In genomic region chr16:52469775-52470174, GRCh38 we compare ENCODE assay signal across 16 cellular contexts.
DNase-seq lines count a peak whose midpoint lies in the region; ATAC-seq, FAIRE-seq and TF ChIP-seq lines count a peak whose summit lies in the region.
"Had no signal": no experiment of that assay in that cellular context is flagged by ENCODE, and none has a peak within 500 bp of the region (broad histone marks: within the 10 kb centered on the region; RNA-seq: fewer than 3 reads in every experiment).

No MANE protein-coding gene starts in this region.

- TF ChIP-seq EP300 in HepG2 (IDR thresholded peaks at IDR 0.05; ENCODE audit: low read depth in 2 of 2, low read length in 2 of 2), result no peak
- no peak for TF ChIP-seq EP300 in HepG2 (CRISPR knock-in tag; IDR thresholded peaks at IDR 0.05; ENCODE audit: borderline replicate concordance)

- peaks cover 40% of the 10 kb centered on the region for H3K27me3 Mint-ChIP-seq in mesothelial cell of epicardium (ENCODE audit: low read depth)

- no peaks in the 10 kb centered on the region for H3K9me3 ChIP-seq in HepG2 (ENCODE audit: low read length)
- H3K9me3 ChIP-seq in right lobe of liver, result no peaks in the 10 kb centered on the region
- no peaks in the 10 kb centered on the region for H3K9me3 ChIP-seq in hepatocyte (ENCODE audit: low read depth)
- H3K9me3 ChIP-seq: breast epithelium, psoas muscle, thoracic aorta had no signal

- TF ChIP-seq RAD21 in HepG2 (CRISPR knock-in tag; IDR thresholded peaks at IDR 0.05), result no peak

- no peak overlapping the region for H3K4me3 ChIP-seq in HepG2 (replicated peaks in 1 of 3; ENCODE audit: insufficient read depth in 1 of 3, low read depth in 2 of 3, low read length in 3 of 3)
- no peak overlapping the region for H3K4me3 ChIP-seq in right lobe of liver
- no peak overlapping the region for H3K4me3 ChIP-seq in hepatocyte
- H3K4me3 ChIP-seq: breast epithelium, psoas muscle, SK-N-MC, thoracic aorta had no signal

- BruUV-seq in HepG2 (replicated peaks; lab: Mats Ljungman, UMichigan), result no TSS peak

- peaks cover 1% of the 10 kb centered on the region for H3K9me3 Mint-ChIP-seq in mesothelial cell of epicardium

- H3K9ac ChIP-seq in HepG2 (ENCODE audit: insufficient read depth, low read depth, low read length), result no peak overlapping the region

- DNase-seq in HepG2 (ENCODE audit: low spot score) (peak; percentile 38), right lobe of liver (no peak), NCI-H774 (lab: John Stamatoyannopoulos, UW) (peak; percentile 20), hepatocyte (ENCODE audit: low spot score) (peak; percentile 54), urothelium cell line (ENCODE audit: low spot score) (peak; percentile 51), T-helper 1 cell (no peak), mesothelial cell of epicardium (ENCODE audit: low spot score in 2 of 2, unreplicated experiment in 2 of 2) (no peak)
- DNase-seq: activated naive CD4-positive, alpha-beta T cell; foreskin melanocyte; immature natural killer cell; psoas muscle had no signal

- ATAC-seq in HepG2, result no peak
- ATAC-seq in right lobe of liver, result no peak
- no peak for ATAC-seq in GM19035 (IDR thresholded peaks at IDR 0.05; ENCODE audit: unreplicated experiment)
- ATAC-seq: psoas muscle had no signal

- H4K20me1 ChIP-seq in HepG2 (ENCODE audit: insufficient read depth, low read length), result peaks cover 5% of the 10 kb centered on the region; the same call in 1 of the 2 replicates
- no peaks in the 10 kb centered on the region for H4K20me1 ChIP-seq in hepatocyte (ENCODE audit: insufficient read depth, poor library complexity, severe bottlenecking)

- CTCF ChIA-PET in HepG2 (lab: Yijun Ruan, JAX; ENCODE audit: low intra/inter-chr PET ratio, low total read pairs), result no interaction called here

- intact Hi-C loops in HepG2 (cut with micrococcal nuclease; ENCODE audit: unreplicated experiment), result no loop called here
- intact Hi-C loops in right lobe of liver (cut with DNase I), result no loop called here

- H3K27me3 ChIP-seq in HepG2 (ENCODE audit: control insufficient read depth in 1 of 2, insufficient read depth in 2 of 2, low read length in 2 of 2) (no peaks in the 10 kb centered on the region), right lobe of liver (no peaks in the 10 kb centered on the region), hepatocyte (no peaks in the 10 kb centered on the region)
- H3K27me3 ChIP-seq: breast epithelium had no signal

- H3K4me3 Mint-ChIP-seq in mesothelial cell of epicardium, result no peak overlapping the region
- H3K4me3 Mint-ChIP-seq: immature natural killer cell had no signal

- POLR2A ChIA-PET in HepG2 (lab: Yijun Ruan, JAX), result interaction anchor here (0.9 to 1.4 kb wide), 3 partner anchors 11 to 23 kb away, joined by 3 to 4 read pairs (median 3); no protein-coding TSS in a partner anchor

- 92% methylated on average over 3 of the region's 3 CpGs for WGBS in HepG2 (ENCODE audit: low lambda C conversion rate)
- 93% methylated on average over 3 of the region's 3 CpGs for whole genome bisulfite sequencing in right lobe of liver (ENCODE audit: insufficient coverage, low coverage, low lambda C conversion rate, missing lambda C conversion rate)
- 35% methylated on average over 3 of the region's 3 CpGs for WGBS in hepatocyte (ENCODE audit: low lambda C conversion rate, missing lambda C conversion rate)

- H3K27ac ChIP-seq in HepG2 (ENCODE audit: extremely low read length, insufficient read depth, low read length) (no peak overlapping the region), right lobe of liver (no peak overlapping the region), hepatocyte (peak overlapping the region; percentile 35)
- H3K27ac ChIP-seq: breast epithelium, psoas muscle, SK-N-MC, thoracic aorta had no signal

- TF ChIP-seq CTCF in HepG2 (CRISPR knock-in tag; IDR thresholded peaks at IDR 0.05) (no peak), right lobe of liver (IDR thresholded peaks at IDR 0.05) (no peak), hepatocyte (IDR thresholded peaks at IDR 0.05; ENCODE audit: poor library complexity) (no peak), mesothelial cell of epicardium (IDR thresholded peaks at IDR 0.05; ENCODE audit: unreplicated experiment) (no peak)

- peaks cover 2% of the 10 kb centered on the region for H3K36me3 Mint-ChIP-seq in mesothelial cell of epicardium
- H3K36me3 Mint-ChIP-seq: immature natural killer cell had no signal

- H3K27ac Mint-ChIP-seq in mesothelial cell of epicardium, result no peak overlapping the region
- H3K27ac Mint-ChIP-seq: immature natural killer cell had no signal

- no peaks in the 10 kb centered on the region for H3K9me2 ChIP-seq in hepatocyte (replicated peaks; ENCODE audit: insufficient read depth)

- FAIRE-seq in HepG2 (lab: Jason Lieb, UNC), result no peak
- FAIRE-seq in urothelium cell line (lab: Jason Lieb, UNC), result no peak
- FAIRE-seq: D721Med had no signal

- peaks cover 15% of the 10 kb centered on the region for H3K4me1 Mint-ChIP-seq in mesothelial cell of epicardium
- H3K4me1 Mint-ChIP-seq: immature natural killer cell had no signal

- in situ Hi-C loops in HepG2 (cut with HindIII; ENCODE audit: extremely low pct_ligation_motif_present, low pct_unique_long_range_greater_than_20kb), result no loop called here

- H3K4me1 ChIP-seq in HepG2 (ENCODE audit: insufficient read depth, low read length) (0 out of 2 replicates have a peak, but pooled peaks cover 6% of the 10 kb centered on the region), right lobe of liver (no peaks in the 10 kb centered on the region), hepatocyte (ENCODE audit: insufficient read depth) (no peaks in the 10 kb centered on the region)
- H3K4me1 ChIP-seq: breast epithelium, psoas muscle had no signal

- H2AFZ ChIP-seq in HepG2 (ENCODE audit: low read length) (no peak overlapping the region), hepatocyte (no peak overlapping the region)

- TF ChIP-seq POLR2A in HepG2 (IDR thresholded peaks at IDR 0.05; ENCODE audit: insufficient read depth in 1 of 2, low read depth in 2 of 2, low read length in 2 of 2), result no peak
- no peak for TF ChIP-seq POLR2A in right lobe of liver (IDR thresholded peaks at IDR 0.05)

- peaks cover 52% of the 10 kb centered on the region for H3K79me2 ChIP-seq in HepG2 (ENCODE audit: insufficient read depth, low read length)
- peaks cover 18% of the 10 kb centered on the region for H3K79me2 ChIP-seq in hepatocyte

- peaks cover 4 to 26% of the 10 kb centered on the region in 2 experiments; a peak in 3 of 5 replicates for H3K36me3 ChIP-seq in HepG2 (replicated peaks in 1 of 2; ENCODE audit: control insufficient read depth in 1 of 2, insufficient read depth in 2 of 2, low read length in 2 of 2)
- H3K36me3 ChIP-seq in right lobe of liver, result no peaks in the 10 kb centered on the region
- no peaks in the 10 kb centered on the region for H3K36me3 ChIP-seq in hepatocyte (replicated peaks; ENCODE audit: insufficient read depth, low read depth)
- H3K36me3 ChIP-seq: breast epithelium, thoracic aorta had no signal

- H3K4me2 ChIP-seq in HepG2 (ENCODE audit: low read depth, low read length) (no peak overlapping the region), hepatocyte (no peak overlapping the region)

TF ChIP-seq in HepG2, 621 proteins besides CTCF, POLR2A, EP300 and RAD21:
- TF ChIP-seq AGO2 (optimal IDR thresholded peaks at IDR 0.05; ENCODE audit: low read depth, low read length), result no peak
- TF ChIP-seq GRHL1 (CRISPR knock-in tag; conservative IDR thresholded peaks at IDR 0.05), result no peak
- no peak for TF ChIP-seq ZNF367 (CRISPR knock-in tag; IDR thresholded peaks at IDR 0.05; ENCODE audit: borderline replicate concordance)
- TF ChIP-seq HOMEZ (CRISPR knock-in tag; IDR thresholded peaks at IDR 0.05; ENCODE audit: low read depth), result peak; percentile 98
- peak; percentile 84 for TF ChIP-seq FOSL2 (CRISPR knock-in tag; IDR thresholded peaks at IDR 0.05)
- no peak for TF ChIP-seq ZNF746 (CRISPR knock-in tag; IDR thresholded peaks at IDR 0.05)

Comparison
In these comparisons a context has a peak if more than half of its experiments do, and no peak if none do; other contexts are left out.
1. DNase-seq: peak in HepG2 (single experiment), NCI-H774 (single experiment), hepatocyte (single experiment) and urothelium cell line (single experiment); none in right lobe of liver (0 of 3), T-helper 1 cell (0 of 5) and mesothelial cell of epicardium (0 of 2).